ENCODE assay signal across 29 cellular contexts in genomic region chr4:2324891-2325290, GRCh38.
"Had no signal": no experiment of that assay in that cellular context is flagged by ENCODE, and none has a peak within 500 bp of the region (broad histone marks: within the 10 kb centered on the region; RNA-seq: fewer than 3 reads in every experiment).

No MANE protein-coding gene starts in this region.

- H3K27me3 ChIP-seq: adrenal gland, body of pancreas, brain microvascular endothelial cell, cardiac muscle cell had no signal

- H3K4me3 ChIP-seq: adrenal gland, body of pancreas, cardiac muscle cell had no signal

- ATAC-seq: activated CD8-positive, alpha-beta T cell treated with anti-CD3 and anti-CD28 coated beads for 36 hours; activated naive CD8-positive, alpha-beta T cell treated with anti-CD3 and anti-CD28 coated beads, Interleukin-2, amount 50 U/mL, for 24 hours; body of pancreas had no signal

- H3K36me3 ChIP-seq: adrenal gland, brain microvascular endothelial cell, cardiac muscle cell had no signal

- H3K4me1 ChIP-seq: adrenal gland, body of pancreas had no signal

- DNase-seq: activated B cell treated with CpG ODN at 0.5 μM for 24 hours; activated CD4-positive, alpha-beta memory T cell treated with anti-CD3 and anti-CD28 coated beads for 36 hours; activated CD4-positive, alpha-beta T cell treated with anti-CD3 and anti-CD28 coated beads for 4 hours; activated CD4-positive, alpha-beta T cell treated with anti-CD3 and anti-CD28 coated beads, Interleukin-2, amount 10 ng/mL, durations not matched to agents 24 days and 14 days; activated CD4-positive, alpha-beta T cell treated with anti-CD3 and anti-CD28 coated beads, Interleukin-2, amount 50 U/mL, for 1 hour; activated CD4-positive, alpha-beta T cell treated with anti-CD3 and anti-CD28 coated beads, Interleukin-2, amount 50 U/mL, for 4 hours; activated CD4-positive, CD25-positive, alpha-beta regulatory T cell treated with anti-CD3 and anti-CD28 coated beads, Interleukin-2, amount 50 U/mL, for 72 hours; activated CD8-positive, alpha-beta memory T cell treated with anti-CD3 and anti-CD28 coated beads, Interleukin-2, amount 50 U/mL, for 4 hours; activated CD8-positive, alpha-beta T cell treated with anti-CD3 and anti-CD28 coated beads for 36 hours; activated effector memory CD4-positive, alpha-beta T cell treated with Interleukin-2 at 50 U/mL for 16 hours; activated gamma-delta T cell; activated naive CD4-positive, alpha-beta T cell treated with anti-CD3 and anti-CD28 coated beads, Interleukin-2, amount 10 ng/mL, durations not matched to agents 7 days and 5 days; activated naive CD4-positive, alpha-beta T cell treated with Interleukin-2 at 50 U/mL for 16 hours; activated naive CD8-positive, alpha-beta T cell treated with anti-CD3 and anti-CD28 coated beads, Interleukin-2, amount 10 ng/mL, durations not matched to agents 7 days and 5 days; activated naive CD8-positive, alpha-beta T cell treated with anti-CD3 and anti-CD28 coated beads, Interleukin-2, amount 50 U/mL, for 24 hours; activated T-cell treated with anti-CD3 and anti-CD28 coated beads for 4 hours; activated T-cell treated with anti-CD3 and anti-CD28 coated beads, Interleukin-2, amount 50 U/mL, for 24 hours; activated T-cell treated with anti-CD3 and anti-CD28 coated beads, Interleukin-2, amount 50 U/mL, for 48 hours; adrenal gland; amniotic stem cell; aorta; body of pancreas; brain microvascular endothelial cell; caudate nucleus; cerebellar nuclear complex; T-helper 1 cell; T-helper 2 cell; T-helper 9 cell had no signal
